ENCODE assay signal across 1 cellular context in the genomic region with DNA sequence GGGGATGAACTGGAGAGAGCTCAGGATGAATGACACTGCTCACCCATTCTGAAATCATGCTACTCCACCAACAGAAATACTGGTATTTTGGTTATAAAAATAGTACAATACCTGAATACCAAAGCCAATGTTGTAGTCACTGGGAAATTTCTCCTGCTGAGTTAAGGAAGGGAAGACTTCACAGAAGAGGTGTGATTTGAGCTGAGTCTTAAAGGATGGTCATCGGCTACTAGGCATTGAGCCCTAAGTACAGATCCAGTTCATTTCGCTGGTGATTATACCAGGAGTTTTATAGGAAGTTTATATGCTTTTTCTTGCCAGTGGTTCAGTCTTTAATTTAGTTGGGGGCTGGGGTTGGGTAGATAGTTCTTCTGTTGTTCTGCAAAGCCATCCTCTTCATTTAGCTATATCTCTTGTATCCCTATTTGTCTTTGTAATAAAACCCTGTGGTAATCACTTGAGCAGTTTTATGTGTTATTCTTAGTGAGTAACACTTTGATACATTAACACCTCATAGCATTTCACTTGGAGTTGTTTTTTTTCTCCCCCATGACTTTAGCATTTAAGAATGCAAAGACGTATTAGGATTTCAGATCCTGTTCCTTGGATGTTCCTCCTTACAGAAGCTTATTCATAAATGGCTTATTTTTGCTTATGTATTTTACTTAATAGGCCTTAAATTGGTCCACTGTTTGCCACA.
TF ChIP-seq lines count a peak whose summit lies in the region.

No MANE protein-coding gene starts in this region.

TF ChIP-seq in endothelial cell of umbilical vein, 7 proteins besides CTCF, POLR2A, EP300 and RAD21:
- no peak for TF ChIP-seq GATA2 (IDR thresholded peaks at IDR 0.05; ENCODE audit: insufficient read depth, insufficient read length, low read depth, low read length)
- TF ChIP-seq POLR2AphosphoS5 (IDR thresholded peaks at IDR 0.05; ENCODE audit: insufficient read depth, low read depth, low read length) = no peak
- TF ChIP-seq, protein P1, sequence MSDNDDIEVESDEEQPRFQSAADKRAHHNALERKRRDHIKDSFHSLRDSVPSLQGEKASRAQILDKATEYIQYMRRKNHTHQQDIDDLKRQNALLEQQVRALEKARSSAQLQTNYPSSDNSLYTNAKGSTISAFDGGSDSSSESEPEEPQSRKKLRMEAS (IDR thresholded peaks at IDR 0.05; ENCODE audit: insufficient read depth, insufficient read length) = no peak
- no peak for TF ChIP-seq FOS (IDR thresholded peaks at IDR 0.05; ENCODE audit: borderline replicate concordance, insufficient read depth, low read length)
- TF ChIP-seq JUN (IDR thresholded peaks at IDR 0.05; ENCODE audit: borderline replicate concordance, insufficient read depth, insufficient read length, low read depth) = no peak
- TF ChIP-seq EZH2 (IDR thresholded peaks at IDR 0.05; ENCODE audit: borderline replicate concordance, low read depth, low read length, severe bottlenecking) = no peak
- TF ChIP-seq MYC (IDR thresholded peaks at IDR 0.05; ENCODE audit: low read depth, low read length) = no peak
TF ChIP-seq in endothelial cell of umbilical vein: peak in this region for 0.
